Comparison of ENCODE assay signal across 28 cellular contexts in genomic region chr11:76174330-76174729, GRCh38. TPM values are rescaled to one million over a fixed set of nuclear protein-coding genes. Genes with fewer than 3 reads are reported as not detected.
"Had no signal": no experiment of that assay in that cellular context is flagged by ENCODE, and none has a peak within 500 bp of the region (broad histone marks: within the 10 kb centered on the region; RNA-seq: fewer than 3 reads in every experiment).

No MANE protein-coding gene starts in this region.

- H3K9me3 ChIP-seq: left lung, lower lobe of right lung, ovary, right atrium auricular region, right lobe of liver, tibial nerve, vagina had no signal

- H3K4me2 ChIP-seq: smooth muscle cell had no signal

- H3K27ac ChIP-seq: left lung, lower lobe of right lung, ovary, right atrium auricular region, right lobe of liver, tibial nerve, vagina had no signal

- H3K9me3 Mint-ChIP-seq: naive thymus-derived CD8-positive, alpha-beta T cell; nephron progenitor cell; stimulated activated naive CD8-positive, alpha-beta T cell treated with anti-CD3 and anti-CD28 coated beads, Interleukin-15, amount 100 ng/mL, for 72 hours; type B pancreatic cell had no signal

- H3K4me3 ChIP-seq: left lung, lower lobe of right lung, ovary, right atrium auricular region, right lobe of liver, smooth muscle cell, tibial nerve, vagina had no signal

- ATAC-seq: left colon; left lung; lower lobe of right lung; naive thymus-derived CD8-positive, alpha-beta T cell; right lobe of liver; stimulated activated memory B cell treated with anti-CD40 and anti-IgM and Interleukin-4, amounts not matched to agents 10 μg/mL and 1 μg/mL and 100 μg/mL, for 72 hours; stimulated activated naive CD8-positive, alpha-beta T cell treated with anti-CD3 and anti-CD28 coated beads, Interleukin-15, amount 100 ng/mL, for 72 hours had no signal

- H3K27ac Mint-ChIP-seq: nephron progenitor cell, progenitor cell of endocrine pancreas, type B pancreatic cell had no signal

- H3K27me3 Mint-ChIP-seq: stimulated activated naive CD8-positive, alpha-beta T cell treated with anti-CD3 and anti-CD28 coated beads, Interleukin-15, amount 100 ng/mL, for 72 hours had no signal

- H3K36me3 ChIP-seq: left lung, lower lobe of right lung, ovary, right atrium auricular region, right lobe of liver, tibial nerve, vagina had no signal

- DNase-seq: hypothalamus; immature natural killer cell; kidney; left colon; left lung; lower lobe of right lung; mammary epithelial cell; mesenchymal stem cell; naive thymus-derived CD8-positive, alpha-beta T cell; nephron progenitor cell; ovary; right lobe of liver; stimulated activated CD4-positive, alpha-beta T cell treated with anti-CD3 and anti-CD28 coated beads, Interleukin-1b, Interleukin-23, amount 100 ng/mL, for 48 hours; stimulated activated CD4-positive, alpha-beta T cell treated with anti-CD3 and anti-CD28 coated beads, Interleukin-2, amount 100 ng/mL, for 48 hours; stimulated activated CD4-positive, alpha-beta T cell treated with anti-CD3 and anti-CD28 coated beads, Interleukin-4, amount 100 ng/mL, for 4 hours; stimulated activated CD8-positive, alpha-beta memory T cell treated with anti-CD3 and anti-CD28 coated beads, Interleukin-4, amount 100 ng/mL, for 48 hours; stimulated activated naive CD4-positive, alpha-beta T cell treated with Interleukin-2 at 50 U/mL for 16 hours; stimulated activated naive CD8-positive, alpha-beta T cell treated with anti-CD3 and anti-CD28 coated beads, Interleukin-15, amount 100 ng/mL, for 72 hours; substantia nigra had no signal

- H3K4me3 Mint-ChIP-seq: immature natural killer cell; naive thymus-derived CD8-positive, alpha-beta T cell; nephron progenitor cell; stimulated activated memory B cell treated with anti-CD40 and anti-IgM and Interleukin-4, amounts not matched to agents 10 μg/mL and 1 μg/mL and 100 μg/mL, for 72 hours; stimulated activated naive CD8-positive, alpha-beta T cell treated with anti-CD3 and anti-CD28 coated beads, Interleukin-15, amount 100 ng/mL, for 72 hours; type B pancreatic cell had no signal

- H3K27me3 ChIP-seq: left lung, ovary, right atrium auricular region, right lobe of liver, tibial nerve, vagina had no signal

- H3K4me1 ChIP-seq: left lung, lower lobe of right lung, right atrium auricular region, right lobe of liver, tibial nerve, vagina had no signal

- H3K36me3 Mint-ChIP-seq: immature natural killer cell; naive thymus-derived CD8-positive, alpha-beta T cell; stimulated activated memory B cell treated with anti-CD40 and anti-IgM and Interleukin-4, amounts not matched to agents 10 μg/mL and 1 μg/mL and 100 μg/mL, for 72 hours; type B pancreatic cell had no signal

RNA-seq across cellular contexts. Expression of gene WNT11, which starts 32.0 kb away (rescaled TPM):
- total RNA-seq: pulmonary artery endothelial cell, renal cortical epithelial cell had no signal
